In genomic region chr10:9096288-9096687, GRCh38 we compare ENCODE assay signal across 15 cellular contexts.
A peak's percentile ranks its signal among the peaks of the same experiment; 100 is the strongest.
DNase-seq lines count a peak whose midpoint lies in the region; ATAC-seq lines count a peak whose summit lies in the region.
"Had no signal": no experiment of that assay in that cellular context is flagged by ENCODE, and none has a peak within 500 bp of the region (broad histone marks: within the 10 kb centered on the region; RNA-seq: fewer than 3 reads in every experiment).

No MANE protein-coding gene starts in this region.

- DNase-seq in CD4-positive, CD25-positive, alpha-beta regulatory T cell, result peak; percentile 12 to 82 (median 72)
- peak; percentile 19 for DNase-seq in LoVo (ENCODE audit: low spot score)
- DNase-seq in activated T-cell treated with anti-CD3 and anti-CD28 coated beads, Interleukin-2, amount 50 U/mL, for 1 hour, result peak; percentile 42
- peak; percentile 11 for DNase-seq in effector CD4-positive, alpha-beta T cell
- DNase-seq in kidney glomerular epithelial cell (lab: John Stamatoyannopoulos, UW), result no peak
- DNase-seq: left lung, NCI-H1417 treated with DMSO at 0.1 percent for 48 hours, NCI-H2227 treated with DMSO at 0.1 percent for 48 hours, Right ventricle myocardium superior, spleen had no signal

- peak overlapping the region; percentile 71 to 84 (median 78) for H3K4me3 Mint-ChIP-seq in CD4-positive, CD25-positive, alpha-beta regulatory T cell

- no peaks in the 10 kb centered on the region for H3K27me3 ChIP-seq in CD4-positive, CD25-positive, alpha-beta regulatory T cell (ENCODE audit: control insufficient read depth, insufficient read depth, low read length)
- H3K27me3 ChIP-seq: left lung, spleen, tibial nerve had no signal

- H3K36me3 ChIP-seq in CD4-positive, CD25-positive, alpha-beta regulatory T cell (ENCODE audit: control insufficient read depth, insufficient read depth, low read length), result no peaks in the 10 kb centered on the region
- H3K36me3 ChIP-seq: left lung, spleen, tibial nerve had no signal

- peaks cover 27 to 44% (median 33%) of the 10 kb centered on the region in 4 donors for H3K4me1 Mint-ChIP-seq in CD4-positive, CD25-positive, alpha-beta regulatory T cell

- H3K27ac Mint-ChIP-seq in CD4-positive, CD25-positive, alpha-beta regulatory T cell, result peak overlapping the region; percentile 79 to 97 (median 95)

- no peaks in the 10 kb centered on the region for H3K9me3 ChIP-seq in CD4-positive, CD25-positive, alpha-beta regulatory T cell (ENCODE audit: control insufficient read depth in 2 of 2, low read length in 2 of 2)
- H3K9me3 ChIP-seq: left lung, spleen, tibial nerve had no signal

- H3K4me1 ChIP-seq in CD4-positive, CD25-positive, alpha-beta regulatory T cell (ENCODE audit: control insufficient read depth, insufficient read depth, low read length, poor library complexity, severe bottlenecking), result peaks cover 17% of the 10 kb centered on the region
- H3K4me1 ChIP-seq: left lung, spleen, tibial nerve had no signal

- peak overlapping the region; percentile 37 for H3K27ac ChIP-seq in CD4-positive, CD25-positive, alpha-beta regulatory T cell (ENCODE audit: insufficient read depth, low read length, poor library complexity, severe bottlenecking)
- H3K27ac ChIP-seq: KMS-11, left lung, spleen, tibial nerve had no signal

- peaks cover 5% of the 10 kb centered on the region for H3K27me3 Mint-ChIP-seq in CD4-positive, CD25-positive, alpha-beta regulatory T cell

- H3K4me3 ChIP-seq in CD4-positive, CD25-positive, alpha-beta regulatory T cell (ENCODE audit: low read depth, low read length), result peak overlapping the region; percentile 37
- H3K4me3 ChIP-seq: left lung, spleen, tibial nerve had no signal

- H3K9me3 Mint-ChIP-seq in CD4-positive, CD25-positive, alpha-beta regulatory T cell, result peaks cover 0 to 13% (median 0%) of the 10 kb centered on the region in 7 donors

- peaks cover 3% of the 10 kb centered on the region for H3K36me3 Mint-ChIP-seq in CD4-positive, CD25-positive, alpha-beta regulatory T cell

- peak; percentile 80 to 88 for ATAC-seq in CD4-positive, CD25-positive, alpha-beta regulatory T cell (ENCODE audit: low read depth in 2 of 2)
- ATAC-seq in HG02840 (IDR thresholded peaks at IDR 0.05; ENCODE audit: low FRiP score, unreplicated experiment), result no peak
- no peak for ATAC-seq in HG03045 (IDR thresholded peaks at IDR 0.05; ENCODE audit: unreplicated experiment)
- no peak for ATAC-seq in HG02852 (IDR thresholded peaks at IDR 0.05; ENCODE audit: unreplicated experiment)
- ATAC-seq: left lung had no signal

Comparison
In these comparisons a context has a peak if more than half of its experiments do, and no peak if none do; other contexts are left out.
1. ATAC-seq: peak in CD4-positive, CD25-positive, alpha-beta regulatory T cell (2 of 2); none in HG02840 (single experiment), HG03045 (single experiment) and HG02852 (single experiment).